In the genomic region with DNA sequence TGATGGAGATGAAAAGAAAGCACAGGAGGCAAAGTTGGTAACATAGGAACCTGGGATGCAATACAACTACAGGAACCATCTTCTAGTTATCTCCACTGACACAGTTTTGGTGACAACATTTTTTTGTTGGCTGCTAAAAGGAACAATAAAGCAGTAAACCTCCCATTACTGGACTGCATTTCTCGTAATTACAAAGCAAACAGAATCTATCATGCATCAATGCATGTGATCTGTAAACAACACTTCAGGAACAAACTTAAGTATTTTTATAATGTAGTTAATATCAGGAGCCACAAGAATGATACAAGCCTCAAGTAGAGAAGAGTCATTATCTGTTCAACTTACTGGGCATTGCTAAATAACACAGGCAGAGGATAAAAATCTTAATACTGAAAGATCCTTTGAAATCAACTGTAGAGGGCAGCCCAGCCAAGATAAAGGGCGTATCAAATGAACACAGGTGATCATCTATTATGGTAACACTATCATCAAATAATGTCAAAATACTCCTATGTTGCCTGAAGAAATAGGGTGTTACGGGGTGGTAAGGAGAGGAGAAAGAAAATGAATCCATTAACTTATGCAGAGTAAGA, we compare ENCODE assay signal across 16 cellular contexts.
DNase-seq lines count a peak whose midpoint lies in the region; ATAC-seq and TF ChIP-seq lines count a peak whose summit lies in the region.
"Had no signal": no experiment of that assay in that cellular context is flagged by ENCODE, and none has a peak within 500 bp of the region (broad histone marks: within the 10 kb centered on the region; RNA-seq: fewer than 3 reads in every experiment).

No MANE protein-coding gene starts in this region.

- peaks cover 37% of the 10 kb centered on the region for H3K79me2 ChIP-seq in neural progenitor cell (ENCODE audit: low read depth)

- no peak overlapping the region for H3K4me3 Mint-ChIP-seq in neural progenitor cell
- H3K4me3 Mint-ChIP-seq: activated naive CD4-positive, alpha-beta T cell treated with anti-CD3 and anti-CD28 coated beads for 36 hours; brain; naive thymus-derived CD4-positive, alpha-beta T cell had no signal

- H3K9ac ChIP-seq in neural progenitor cell: no peak overlapping the region

- H3K9me3 ChIP-seq in RWPE2 (ENCODE audit: severe bottlenecking) (no peaks in the 10 kb centered on the region), neural progenitor cell (ENCODE audit: low read depth) (no peaks in the 10 kb centered on the region)

- ATAC-seq in RWPE2 (ENCODE audit: low read depth) (no peak), GM18907 (IDR thresholded peaks at IDR 0.05; ENCODE audit: unreplicated experiment) (no peak)
- ATAC-seq: activated CD4-positive, CD25-positive, alpha-beta regulatory T cell treated with anti-CD3 and anti-CD28 coated beads, Interleukin-2, amount 50 U/mL, for 24 hours; naive thymus-derived CD4-positive, alpha-beta T cell; Right ventricle myocardium inferior had no signal

- no peak overlapping the region for H2AFZ ChIP-seq in neural progenitor cell (replicated peaks)

- H3K27ac ChIP-seq in RWPE2 (ENCODE audit: poor library complexity, severe bottlenecking) (peak overlapping the region; percentile 27), neural progenitor cell (peak overlapping the region; percentile 4)

- peaks cover 8% of the 10 kb centered on the region for H3K4me1 ChIP-seq in RWPE2 (ENCODE audit: insufficient read depth, poor library complexity, severe bottlenecking)
- no peaks in the 10 kb centered on the region for H3K4me1 ChIP-seq in neural progenitor cell

- DNase-seq in DMS53 treated with DMSO at 0.1 percent for 48 hours (lab: John Stamatoyannopoulos, UW; ENCODE audit: unreplicated experiment) (peak; percentile 30), LNCaP clone FGC (ENCODE audit: low read depth) (no peak), RWPE2 (ENCODE audit: low spot score) (no peak), neural progenitor cell (ENCODE audit: low spot score) (no peak), DMS 273 treated with DMSO at 0.1 percent for 48 hours (lab: John Stamatoyannopoulos, UW) (no peak), DMS 273 (lab: John Stamatoyannopoulos, UW; ENCODE audit: unreplicated experiment) (no peak)
- DNase-seq: activated naive CD4-positive, alpha-beta T cell treated with anti-CD3 and anti-CD28 coated beads for 36 hours; GF-D8; hippocampal formation; naive thymus-derived CD4-positive, alpha-beta T cell; stimulated activated CD4-positive, alpha-beta T cell treated with anti-CD3 and anti-CD28 coated beads, Interleukin-15, amount 100 ng/mL, for 24 hours; substantia nigra had no signal

- H3K9me3 Mint-ChIP-seq in neural progenitor cell: no peaks in the 10 kb centered on the region
- H3K9me3 Mint-ChIP-seq: activated naive CD4-positive, alpha-beta T cell treated with anti-CD3 and anti-CD28 coated beads for 36 hours; brain; naive thymus-derived CD4-positive, alpha-beta T cell had no signal

- H3K36me3 ChIP-seq in RWPE2 (ENCODE audit: low read depth) (peaks cover 7% of the 10 kb centered on the region), neural progenitor cell (no peaks in the 10 kb centered on the region)

- no peaks in the 10 kb centered on the region for H3K27me3 Mint-ChIP-seq in neural progenitor cell (ENCODE audit: insufficient read depth, low read depth)
- H3K27me3 Mint-ChIP-seq: brain; naive thymus-derived CD4-positive, alpha-beta T cell had no signal

- H3K4me2 ChIP-seq in neural progenitor cell: no peak overlapping the region

- H3K4me3 ChIP-seq in LNCaP clone FGC (ENCODE audit: low read depth, low read length) (no peak overlapping the region), RWPE2 (ENCODE audit: severe bottlenecking) (no peak overlapping the region), neural progenitor cell (no peak overlapping the region)

- H3K27ac Mint-ChIP-seq in neural progenitor cell: no peak overlapping the region
- H3K27ac Mint-ChIP-seq: activated naive CD4-positive, alpha-beta T cell treated with anti-CD3 and anti-CD28 coated beads for 36 hours had no signal

- peak; percentile 15; the same call in 1 of the 2 replicates for TF ChIP-seq CTCF in LNCaP clone FGC (IDR thresholded peaks at IDR 0.05; ENCODE audit: control insufficient read depth, extremely low read depth, insufficient read depth)
- no peak for TF ChIP-seq CTCF in RWPE2 (IDR thresholded peaks at IDR 0.05; ENCODE audit: poor library complexity, severe bottlenecking)
- TF ChIP-seq CTCF in neural progenitor cell (IDR thresholded peaks at IDR 0.05): peak; percentile 4

- H3F3A ChIP-seq in neural progenitor cell (ENCODE audit: low read depth): peaks cover 12% of the 10 kb centered on the region

- H4K20me1 ChIP-seq in neural progenitor cell (ENCODE audit: low read depth): peaks cover 30% of the 10 kb centered on the region

- peaks cover 5% of the 10 kb centered on the region for H3K36me3 Mint-ChIP-seq in neural progenitor cell

- H3K27me3 ChIP-seq in RWPE2 (ENCODE audit: insufficient read depth, poor library complexity, severe bottlenecking) (no peaks in the 10 kb centered on the region), neural progenitor cell (no peaks in the 10 kb centered on the region)

- H3K4me1 Mint-ChIP-seq in neural progenitor cell: no peaks in the 10 kb centered on the region
